ENCODE assay signal across 1 cellular context in the genomic region with DNA sequence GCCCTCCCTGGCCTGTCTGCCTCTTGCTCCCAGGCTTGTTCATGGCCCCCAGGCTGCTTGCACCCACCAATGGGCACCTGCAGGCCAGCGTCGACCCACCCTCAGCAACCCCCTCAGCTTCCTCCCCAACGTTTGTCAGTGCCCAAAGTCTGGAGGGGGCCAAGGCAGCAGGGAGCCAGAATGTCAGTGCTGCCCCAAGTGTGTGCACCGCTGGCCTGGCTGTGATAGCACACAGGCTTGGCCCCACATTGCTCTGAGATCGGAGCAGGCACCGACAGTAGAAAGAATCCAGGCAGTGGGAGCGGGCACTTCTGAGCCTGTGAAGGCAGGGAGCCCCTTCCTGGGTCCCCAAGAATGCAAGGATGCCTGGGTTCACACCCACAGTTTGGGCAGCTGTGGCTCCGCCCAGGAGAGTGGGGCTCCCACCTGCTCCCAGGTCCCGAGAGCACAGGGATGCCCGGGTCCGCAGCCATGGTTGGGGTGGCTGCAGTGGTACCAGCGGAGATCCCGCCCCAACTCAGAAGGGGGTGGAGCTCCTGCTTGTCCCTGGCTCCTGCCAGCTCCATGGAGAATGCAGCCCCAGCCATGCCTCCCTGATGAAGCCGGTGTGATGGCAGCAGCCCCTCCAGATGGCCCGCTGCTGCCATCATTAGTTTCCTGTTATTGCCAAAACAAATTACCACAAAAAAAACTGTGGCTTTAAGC.
TF ChIP-seq lines count a peak whose summit lies in the region.

No MANE protein-coding gene starts in this region.

TF ChIP-seq in GM23338, 12 proteins besides CTCF, POLR2A, EP300 and RAD21 (continued from another document):
- TF ChIP-seq ZNF462 (CRISPR knock-in tag; IDR thresholded peaks at IDR 0.05) (no peak), EZH2 (IDR thresholded peaks at IDR 0.05; ENCODE audit: low read depth, unreplicated experiment) (no peak), EZH2phosphoT487 (IDR thresholded peaks at IDR 0.05; ENCODE audit: unreplicated experiment) (no peak)
- TF ChIP-seq, protein P1, sequence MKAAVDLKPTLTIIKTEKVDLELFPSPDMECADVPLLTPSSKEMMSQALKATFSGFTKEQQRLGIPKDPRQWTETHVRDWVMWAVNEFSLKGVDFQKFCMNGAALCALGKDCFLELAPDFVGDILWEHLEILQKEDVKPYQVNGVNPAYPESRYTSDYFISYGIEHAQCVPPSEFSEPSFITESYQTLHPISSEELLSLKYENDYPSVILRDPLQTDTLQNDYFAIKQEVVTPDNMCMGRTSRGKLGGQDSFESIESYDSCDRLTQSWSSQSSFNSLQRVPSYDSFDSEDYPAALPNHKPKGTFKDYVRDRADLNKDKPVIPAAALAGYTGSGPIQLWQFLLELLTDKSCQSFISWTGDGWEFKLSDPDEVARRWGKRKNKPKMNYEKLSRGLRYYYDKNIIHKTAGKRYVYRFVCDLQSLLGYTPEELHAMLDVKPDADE (IDR thresholded peaks at IDR 0.05), result no peak
